1 cellular context compared by ENCODE assay signal in genomic region chr14:89320381-89321000, GRCh38.
TF ChIP-seq lines count a peak whose summit lies in the region.

No MANE protein-coding gene starts in this region.

TF ChIP-seq in GM23338, 12 proteins besides CTCF, POLR2A, EP300 and RAD21 (continued from another document):
- TF ChIP-seq REST (IDR thresholded peaks at IDR 0.05; ENCODE audit: unreplicated experiment) = no peak
- no peak for TF ChIP-seq EZH2 (IDR thresholded peaks at IDR 0.05; ENCODE audit: low read depth, unreplicated experiment)
- TF ChIP-seq ZNF462 (CRISPR knock-in tag; IDR thresholded peaks at IDR 0.05) = no peak
- TF ChIP-seq NANOG (IDR thresholded peaks at IDR 0.05; ENCODE audit: borderline replicate concordance) = no peak
